8 cellular contexts compared by ENCODE assay signal in genomic region chr3:98812851-98813374, GRCh38. TPM values are rescaled to one million over a fixed set of nuclear protein-coding genes. Genes with fewer than 3 reads are reported as not detected.
DNase-seq lines count a peak whose midpoint lies in the region; ATAC-seq, FAIRE-seq and TF ChIP-seq lines count a peak whose summit lies in the region.

No MANE protein-coding gene starts in this region.

- no peaks in the 10 kb centered on the region for H3K27me3 ChIP-seq in PC-3 (ENCODE audit: low read length)
- H3K27me3 ChIP-seq in esophagus squamous epithelium = no peaks in the 10 kb centered on the region
- no peaks in the 10 kb centered on the region for H3K27me3 ChIP-seq in prostate gland (replicated peaks; ENCODE audit: insufficient read depth)

- peaks cover 16% of the 10 kb centered on the region for H3F3A ChIP-seq in PC-3 (ENCODE audit: low read length, unreplicated experiment)

- peaks cover 7% of the 10 kb centered on the region; the same call in 1 of the 2 replicates for H4K20me1 ChIP-seq in PC-3 (ENCODE audit: low read length)

- DNase-seq in A172 (ENCODE audit: low spot score) (peak; percentile 48), GM12891 (ENCODE audit: insufficient read length, low spot score) (peak; percentile 2), PC-3 (peak; percentile 55), esophagus squamous epithelium (lab: John Stamatoyannopoulos, UW) (no peak), prostate gland (ENCODE audit: low spot score) (no peak), HPDE6-E6E7 (ENCODE audit: extremely low spot score) (no peak)
- DNase-seq in natural killer cell treated with Interleukin-12 subunit alpha and Interleukin-12 subunit beta and Interleukin-15 and Interleukin-18, amount 100 ng/mL, for 72 hours (ENCODE audit: low spot score) = no peak

- POLR2A ChIA-PET in PC-3 (lab: Charles Lee; ENCODE audit: unreplicated experiment) = interaction anchor here (0.6 kb wide), 1 partner anchor 168 kb away, joined by 5 read pairs; no protein-coding TSS in a partner anchor

- H3K4me1 ChIP-seq in PC-3 (ENCODE audit: insufficient read depth, low read length) = peaks cover 39% of the 10 kb centered on the region
- H3K4me1 ChIP-seq in esophagus squamous epithelium = peaks cover 0 to 3% (median 0%) of the 10 kb centered on the region in 3 donors
- no peaks in the 10 kb centered on the region for H3K4me1 ChIP-seq in prostate gland (replicated peaks)

- WGBS in esophagus squamous epithelium, 2 donors = 27 to 55% methylated on average over 4 to 5 of the region's 5 CpGs
- WGBS in prostate gland = 55% methylated on average over 5 of the region's 5 CpGs

- TF ChIP-seq POLR2A in GM12891 (IDR thresholded peaks at IDR 0.05; ENCODE audit: low read depth, low read length) (no peak), esophagus squamous epithelium (IDR thresholded peaks at IDR 0.05) (no peak), prostate gland (IDR thresholded peaks at IDR 0.05) (no peak)

- no peak overlapping the region for H3K4me3 Mint-ChIP-seq in natural killer cell treated with Interleukin-12 subunit alpha and Interleukin-12 subunit beta and Interleukin-15 and Interleukin-18, amount 100 ng/mL, for 72 hours

- H3K4me1 Mint-ChIP-seq in natural killer cell treated with Interleukin-12 subunit alpha and Interleukin-12 subunit beta and Interleukin-15 and Interleukin-18, amount 100 ng/mL, for 72 hours (ENCODE audit: low read depth in 2 of 2) = no peaks in the 10 kb centered on the region

- intact Hi-C loops in PC-3 (cut with micrococcal nuclease) = loop anchor here (1.0 to 10.0 kb wide), 2 partner anchors 211 to 362 kb away; no protein-coding TSS in a partner anchor
- intact Hi-C loops in esophagus squamous epithelium (cut with DNase I) = no loop called here
- intact Hi-C loops in prostate gland (cut with DNase I) = loop anchor here (5.0 kb wide), 1 partner anchor 211 kb away; no protein-coding TSS in a partner anchor

- H3K9me3 ChIP-seq in PC-3 (ENCODE audit: low read length) = no peaks in the 10 kb centered on the region
- H3K9me3 ChIP-seq in esophagus squamous epithelium = no peaks in the 10 kb centered on the region
- no peaks in the 10 kb centered on the region for H3K9me3 ChIP-seq in prostate gland

- no peak overlapping the region for H3K27ac Mint-ChIP-seq in natural killer cell treated with Interleukin-12 subunit alpha and Interleukin-12 subunit beta and Interleukin-15 and Interleukin-18, amount 100 ng/mL, for 72 hours

- TF ChIP-seq CTCF in PC-3 (conservative IDR thresholded peaks at IDR 0.05; ENCODE audit: low read depth, low read length) (peak; percentile 67), esophagus squamous epithelium (IDR thresholded peaks at IDR 0.05) (peak in 5 of 6 experiments; percentile 43 to 80 (median 64)), prostate gland (IDR thresholded peaks at IDR 0.05) (peak in 3 of 4 experiments; percentile 67 to 78 (median 77))

- 0 out of 2 replicates have a peak, but pooled peaks cover 19% of the 10 kb centered on the region for H3K79me2 ChIP-seq in PC-3 (ENCODE audit: low read length)

- peaks cover 83% of the 10 kb centered on the region for H3K36me3 ChIP-seq in PC-3 (ENCODE audit: low read depth, low read length)
- peaks cover 0 to 31% (median 0%) of the 10 kb centered on the region in 3 donors for H3K36me3 ChIP-seq in esophagus squamous epithelium
- no peaks in the 10 kb centered on the region for H3K36me3 ChIP-seq in prostate gland

- no peaks in the 10 kb centered on the region for H3K9me2 ChIP-seq in PC-3 (replicated peaks; ENCODE audit: low read length)

- no peak overlapping the region for H3K4me3 ChIP-seq in PC-3 (ENCODE audit: low read length)
- H3K4me3 ChIP-seq in esophagus squamous epithelium = no peak overlapping the region
- H3K4me3 ChIP-seq in prostate gland = no peak overlapping the region

- no peak overlapping the region for H2AFZ ChIP-seq in PC-3 (ENCODE audit: low read length)

- ATAC-seq in HG03432 (IDR thresholded peaks at IDR 0.05; ENCODE audit: unreplicated experiment) (peak; percentile 51), PC-3 (peak; percentile 37; the same call in 1 of the 2 replicates)
- ATAC-seq in natural killer cell treated with Interleukin-12 subunit alpha and Interleukin-12 subunit beta and Interleukin-15 and Interleukin-18, amount 100 ng/mL, for 72 hours = no peak

- peaks cover 0 to 9% of the 10 kb centered on the region in 2 donors for H3K27me3 Mint-ChIP-seq in natural killer cell treated with Interleukin-12 subunit alpha and Interleukin-12 subunit beta and Interleukin-15 and Interleukin-18, amount 100 ng/mL, for 72 hours

- H3K4me2 ChIP-seq in PC-3 (ENCODE audit: low read length) = no peak overlapping the region

- no peaks in the 10 kb centered on the region for H3K9me3 Mint-ChIP-seq in natural killer cell treated with Interleukin-12 subunit alpha and Interleukin-12 subunit beta and Interleukin-15 and Interleukin-18, amount 100 ng/mL, for 72 hours

- no TSS peak for BruUV-seq in PC-3 (replicated peaks; lab: Mats Ljungman, UMichigan)

- H3K36me3 Mint-ChIP-seq in natural killer cell treated with Interleukin-12 subunit alpha and Interleukin-12 subunit beta and Interleukin-15 and Interleukin-18, amount 100 ng/mL, for 72 hours = no peaks in the 10 kb centered on the region

- CTCF ChIA-PET in PC-3 (lab: Charles Lee) = no interaction called here

- H3K27ac ChIP-seq in PC-3 (ENCODE audit: low read length) (no peak overlapping the region), esophagus squamous epithelium (no peak overlapping the region), prostate gland (no peak overlapping the region)

- FAIRE-seq in GM12891 (lab: Jason Lieb, UNC) = no peak

- H3K9ac ChIP-seq in PC-3 (ENCODE audit: low read length) = no peak overlapping the region

TF ChIP-seq in GM12891, 5 proteins besides CTCF, POLR2A, EP300 and RAD21:
- TF ChIP-seq PAX5 (IDR thresholded peaks at IDR 0.05; ENCODE audit: insufficient read depth, low read length, severe bottlenecking) (no peak), TAF1 (IDR thresholded peaks at IDR 0.05; ENCODE audit: low read depth, low read length) (no peak), SPI1 (IDR thresholded peaks at IDR 0.05; ENCODE audit: low read depth, low read length) (no peak), POU2F2 (IDR thresholded peaks at IDR 0.05; ENCODE audit: low read depth, low read length) (no peak), POLR2AphosphoS5 (IDR thresholded peaks at IDR 0.05; ENCODE audit: low read depth, low read length) (no peak)

RNA-seq across cellular contexts. Expression of gene ST3GAL6, which starts 49.8 kb away (rescaled TPM):
- total RNA-seq in A172 (2014; rRNA removed; shearing (Covaris generic)) = 4.0 and 11.1 TPM in 2 replicates
- 8.3 TPM for polyA plus RNA-seq in GM12891 (2012; ENCODE audit: low read depth, missing spikeins)
- total RNA-seq in PC-3 (2014; rRNA removed) (7.3 and 11.5 TPM in 2 replicates), esophagus squamous epithelium (1 to 10 TPM; 3.9 to 5.3 (median 4.4) TPM), prostate gland (10 to 100 TPM in 1 of 2 donors, 1 to 10 TPM in 1; 7.1 to 10.6 TPM)
- total RNA-seq in natural killer cell treated with Interleukin-12 subunit alpha and Interleukin-12 subunit beta and Interleukin-15 and Interleukin-18, amount 100 ng/mL, for 72 hours = not detected

Comparison
In these comparisons a context has a peak if more than half of its experiments do, and no peak if none do; other contexts are left out.
1. DNase-seq: peak in A172 (single experiment), GM12891 (single experiment) and PC-3 (single experiment); none in esophagus squamous epithelium (single experiment), prostate gland (single experiment), natural killer cell treated with Interleukin-12 subunit alpha and Interleukin-12 subunit beta and Interleukin-15 and Interleukin-18, amount 100 ng/mL, for 72 hours (single experiment) and HPDE6-E6E7 (single experiment).
2. ATAC-seq: peak in HG03432 (single experiment) and PC-3 (single experiment); none in natural killer cell treated with Interleukin-12 subunit alpha and Interleukin-12 subunit beta and Interleukin-15 and Interleukin-18, amount 100 ng/mL, for 72 hours (0 of 2).
3. Peak in every context shown above with its lines, with median percentiles within 50 percentile points of each other: CTCF ChIP-seq.